ENCODE assay signal across 16 cellular contexts in genomic region chr3:183489455-183490210, GRCh38.
A peak's percentile ranks its signal among the peaks of the same experiment; 100 is the strongest.
DNase-seq lines count a peak whose midpoint lies in the region; ATAC-seq and TF ChIP-seq lines count a peak whose summit lies in the region.
"Had no signal": no experiment of that assay in that cellular context is flagged by ENCODE, and none has a peak within 500 bp of the region (broad histone marks: within the 10 kb centered on the region; RNA-seq: fewer than 3 reads in every experiment).

No MANE protein-coding gene starts in this region.

- peak overlapping the region; percentile 19 for H3K27ac Mint-ChIP-seq in activated CD4-positive, alpha-beta T cell treated with anti-CD3 and anti-CD28 coated beads for 36 hours
- H3K27ac Mint-ChIP-seq: activated naive CD8-positive, alpha-beta T cell treated with anti-CD3 and anti-CD28 coated beads, Interleukin-2, amount 10 ng/mL, durations not matched to agents 7 days and 5 days had no signal

- no peak for TF ChIP-seq CTCF in astrocyte of the spinal cord (IDR thresholded peaks at IDR 0.05; ENCODE audit: low read depth, low read length)
- no peak for TF ChIP-seq CTCF in foreskin keratinocyte (conservative IDR thresholded peaks at IDR 0.05)

- CTCF ChIA-PET in activated CD4-positive, alpha-beta T cell treated with anti-CD3 and anti-CD28 coated beads for 36 hours (lab: Charles Lee), result interaction anchor here (0.5 to 1.3 kb wide), 3 partner anchors 11 to 87 kb away, joined by 3 to 6 read pairs (median 3); no protein-coding TSS in a partner anchor

- intact Hi-C loops in activated CD4-positive, alpha-beta T cell treated with anti-CD3 and anti-CD28 coated beads for 36 hours (cut with DNase I, micrococcal nuclease), result no loop called here

- H3K27me3 Mint-ChIP-seq in activated CD4-positive, alpha-beta T cell treated with anti-CD3 and anti-CD28 coated beads for 36 hours, result no peaks in the 10 kb centered on the region
- H3K27me3 Mint-ChIP-seq: activated naive CD8-positive, alpha-beta T cell treated with anti-CD3 and anti-CD28 coated beads, Interleukin-2, amount 10 ng/mL, durations not matched to agents 7 days and 5 days had no signal

- no peaks in the 10 kb centered on the region for H3K9me3 Mint-ChIP-seq in activated CD4-positive, alpha-beta T cell treated with anti-CD3 and anti-CD28 coated beads for 36 hours (ENCODE audit: low read depth)
- H3K9me3 Mint-ChIP-seq: activated naive CD8-positive, alpha-beta T cell treated with anti-CD3 and anti-CD28 coated beads, Interleukin-2, amount 10 ng/mL, durations not matched to agents 7 days and 5 days had no signal

- DNase-seq in activated CD4-positive, alpha-beta T cell treated with anti-CD3 and anti-CD28 coated beads for 36 hours, result no peak
- no peak for DNase-seq in activated CD4-positive, alpha-beta T cell treated with anti-CD3 and anti-CD28 coated beads for 48 hours
- peak; percentile 7 for DNase-seq in astrocyte of the spinal cord (ENCODE audit: low read depth, low spot score)
- DNase-seq in foreskin keratinocyte, result peak in 1 of 2 donors; percentile 53
- no peak for DNase-seq in C1 segment of cervical spinal cord (lab: John Stamatoyannopoulos, UW)
- DNase-seq in H4 (ENCODE audit: low spot score), result no peak
- no peak for DNase-seq in RKO (ENCODE audit: low spot score)
- DNase-seq: ACHN; activated naive CD8-positive, alpha-beta T cell treated with anti-CD3 and anti-CD28 coated beads, Interleukin-2, amount 10 ng/mL, durations not matched to agents 7 days and 5 days; cortex of kidney; heart right ventricle; left ventricle myocardium superior; MV-4-11; RPMI8226; stimulated activated CD4-positive, alpha-beta T cell treated with anti-CD3 and anti-CD28 coated beads, Interleukin-1b, Interleukin-23, amount 100 ng/mL, for 48 hours had no signal

- peak overlapping the region; percentile 15 for H3K27ac ChIP-seq in foreskin keratinocyte
- peak overlapping the region; percentile 93 for H3K27ac ChIP-seq in skeletal muscle tissue (ENCODE audit: low read depth, low read length)

- POLR2A ChIA-PET in activated CD4-positive, alpha-beta T cell treated with anti-CD3 and anti-CD28 coated beads for 36 hours (lab: Charles Lee), result no interaction called here

- H3K36me3 Mint-ChIP-seq in activated CD4-positive, alpha-beta T cell treated with anti-CD3 and anti-CD28 coated beads for 36 hours (ENCODE audit: low read depth), result peaks cover 42% of the 10 kb centered on the region

- peaks cover 0 to 2% (median 0%) of the 10 kb centered on the region in 3 donors for H3K36me3 ChIP-seq in skeletal muscle tissue (ENCODE audit: control insufficient read depth in 3 of 3, insufficient read depth in 3 of 3, low read length in 3 of 3)

- H3K27me3 ChIP-seq in foreskin keratinocyte (no peaks in the 10 kb centered on the region), skeletal muscle tissue (ENCODE audit: control insufficient read depth in 3 of 3, insufficient read depth in 3 of 3, low read length in 3 of 3) (no peaks in the 10 kb centered on the region)
- H3K27me3 ChIP-seq: heart right ventricle had no signal

- no peak overlapping the region for H3K4me3 Mint-ChIP-seq in activated CD4-positive, alpha-beta T cell treated with anti-CD3 and anti-CD28 coated beads for 36 hours
- H3K4me3 Mint-ChIP-seq: activated naive CD8-positive, alpha-beta T cell treated with anti-CD3 and anti-CD28 coated beads, Interleukin-2, amount 10 ng/mL, durations not matched to agents 7 days and 5 days had no signal

- peaks cover 6% of the 10 kb centered on the region for H3K4me1 Mint-ChIP-seq in activated CD4-positive, alpha-beta T cell treated with anti-CD3 and anti-CD28 coated beads for 36 hours
- H3K4me1 Mint-ChIP-seq: activated naive CD8-positive, alpha-beta T cell treated with anti-CD3 and anti-CD28 coated beads, Interleukin-2, amount 10 ng/mL, durations not matched to agents 7 days and 5 days had no signal

- H3K9ac ChIP-seq in skeletal muscle tissue (ENCODE audit: low read depth in 1 of 3, low read length in 3 of 3), result peak overlapping the region; percentile 47 to 75 (median 73)

- ATAC-seq in activated CD4-positive, alpha-beta T cell treated with anti-CD3 and anti-CD28 coated beads for 36 hours, result no peak
- ATAC-seq in foreskin keratinocyte, result no peak
- ATAC-seq: left ventricle myocardium superior had no signal

- H3K4me1 ChIP-seq in foreskin keratinocyte (peaks cover 8% of the 10 kb centered on the region), skeletal muscle tissue (ENCODE audit: control insufficient read depth in 3 of 3, insufficient read depth in 3 of 3, low read length in 3 of 3) (peaks cover 28 to 54% (median 35%) of the 10 kb centered on the region in 3 donors)

- no peaks in the 10 kb centered on the region for H3K9me3 ChIP-seq in skeletal muscle tissue (ENCODE audit: control insufficient read depth in 3 of 3, low read length in 3 of 3)
- H3K9me3 ChIP-seq: heart right ventricle had no signal

- in situ Hi-C loops in astrocyte of the spinal cord (cut with HindIII; ENCODE audit: low sequenced_read_pairs), result no loop called here

- H3K4me3 ChIP-seq in astrocyte of the spinal cord (ENCODE audit: low read depth, low read length), result no peak overlapping the region
- peak overlapping the region in 2 of 3 donors; percentile 3 to 10 for H3K4me3 ChIP-seq in skeletal muscle tissue (ENCODE audit: low read length in 3 of 3)
- H3K4me3 ChIP-seq: heart right ventricle had no signal
